In genomic region chr3:19248143-19248542, GRCh38 we compare ENCODE assay signal across 30 cellular contexts.
DNase-seq lines count a peak whose midpoint lies in the region; ATAC-seq and TF ChIP-seq lines count a peak whose summit lies in the region.
"Had no signal": no experiment of that assay in that cellular context is flagged by ENCODE, and none has a peak within 500 bp of the region (broad histone marks: within the 10 kb centered on the region; RNA-seq: fewer than 3 reads in every experiment).

No MANE protein-coding gene starts in this region.

- H3K4me3 ChIP-seq in lower lobe of right lung, result no peak overlapping the region
- H3K4me3 ChIP-seq: K562, sigmoid colon, stomach, vagina had no signal

- TF ChIP-seq CTCF in VCaP (conservative IDR thresholded peaks at IDR 0.05), result no peak
- TF ChIP-seq CTCF in lower lobe of right lung (IDR thresholded peaks at IDR 0.05), result no peak

- DNase-seq in T-helper 2 cell (no peak), lower lobe of right lung (no peak)
- DNase-seq: ACHN; activated CD4-positive, alpha-beta T cell treated with anti-CD3 and anti-CD28 coated beads, Interleukin-2, amount 50 U/mL, for 48 hours; activated CD4-positive, CD25-positive, alpha-beta regulatory T cell treated with anti-CD3 and anti-CD28 coated beads, Interleukin-2, amount 50 U/mL, for 72 hours; activated CD8-positive, alpha-beta memory T cell treated with anti-CD3 and anti-CD28 coated beads, Interleukin-2, amount 50 U/mL, for 4 hours; activated naive CD4-positive, alpha-beta T cell; CD8-positive, alpha-beta T cell; central memory CD4-positive, alpha-beta T cell; glutamatergic neuron; left colon; NCI-H1092 treated with DMSO at 0.1 percent for 48 hours; NCI-H1930; NCI-H526; Right ventricle myocardium superior; sigmoid colon; stimulated activated CD4-positive, alpha-beta T cell treated with anti-CD3 and anti-CD28 coated beads, Interleukin-12 subunit alpha, Interleukin-12 subunit beta, amount 100 ng/mL, for 4 hours; stimulated activated CD4-positive, alpha-beta T cell treated with anti-CD3 and anti-CD28 coated beads, Interleukin-2, amount 100 ng/mL, for 48 hours; stomach had no signal

- no peaks in the 10 kb centered on the region for H3K36me3 ChIP-seq in lower lobe of right lung
- H3K36me3 ChIP-seq: sigmoid colon, stomach, vagina had no signal

- no peaks in the 10 kb centered on the region for H3K4me1 ChIP-seq in lower lobe of right lung
- H3K4me1 ChIP-seq: sigmoid colon, stomach, vagina had no signal

- H3K27me3 ChIP-seq in lower lobe of right lung (ENCODE audit: low read depth), result no peaks in the 10 kb centered on the region
- H3K27me3 ChIP-seq: sigmoid colon, stomach, vagina had no signal

- H3K9me3 ChIP-seq in lower lobe of right lung, result peaks cover 6% of the 10 kb centered on the region
- H3K9me3 ChIP-seq: vagina had no signal

- ATAC-seq in GM18858 (IDR thresholded peaks at IDR 0.05; ENCODE audit: unreplicated experiment) (peak; percentile 63), GM21390 (IDR thresholded peaks at IDR 0.05; ENCODE audit: unreplicated experiment) (peak; percentile 79), HG02884 (IDR thresholded peaks at IDR 0.05; ENCODE audit: unreplicated experiment) (peak; percentile 85), HG02763 (IDR thresholded peaks at IDR 0.05; ENCODE audit: unreplicated experiment) (no peak), GM21528 (IDR thresholded peaks at IDR 0.05; ENCODE audit: low FRiP score, unreplicated experiment) (no peak), lower lobe of right lung (no peak)
- ATAC-seq: CD8-positive, alpha-beta T cell; esophagus mucosa; K562; left colon; Panc1; SK-N-SH treated with all-trans-retinoic acid at 6 μM for 48 hours had no signal

- intact Hi-C loops in lower lobe of right lung (cut with DNase I), result no loop called here

- H3K27ac ChIP-seq in VCaP (peak overlapping the region; percentile 71), lower lobe of right lung (no peak overlapping the region)
- H3K27ac ChIP-seq: sigmoid colon, stomach, vagina had no signal

Comparison
In these comparisons a context has a peak if more than half of its experiments do, and no peak if none do; other contexts are left out.
1. ATAC-seq: peak in GM18858 (single experiment), GM21390 (single experiment) and HG02884 (single experiment); none in HG02763 (single experiment), GM21528 (single experiment) and lower lobe of right lung (0 of 2).